19 cellular contexts compared by ENCODE assay signal in the genomic region with DNA sequence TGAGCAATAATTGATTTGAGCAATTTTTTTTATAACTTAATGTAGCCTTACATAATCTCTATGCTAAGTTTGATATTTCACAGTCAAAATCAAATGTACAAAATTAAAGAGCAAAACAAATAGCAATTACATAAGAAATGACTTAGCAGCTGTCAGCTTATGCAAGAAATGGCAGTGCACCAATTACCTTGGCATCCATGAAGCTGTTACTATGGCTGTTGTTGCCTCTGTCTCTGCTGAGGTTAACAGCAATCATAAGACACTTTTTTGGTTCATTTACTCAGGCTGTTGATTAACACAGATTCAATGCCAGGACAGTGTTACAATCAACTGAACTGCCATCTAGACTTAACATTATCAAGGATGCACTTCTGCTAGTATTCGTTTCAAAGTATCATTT.
"Had no signal": no experiment of that assay in that cellular context is flagged by ENCODE, and none has a peak within 500 bp of the region (broad histone marks: within the 10 kb centered on the region; RNA-seq: fewer than 3 reads in every experiment).

No MANE protein-coding gene starts in this region.

- H3K36me3 ChIP-seq: esophagus squamous epithelium, lower lobe of right lung, suprapubic skin, transverse colon, vagina had no signal

- FAIRE-seq: endothelial cell of umbilical vein had no signal

- H3K4me3 Mint-ChIP-seq: activated B cell treated with CpG ODN at 0.5 μM for 24 hours; activated CD4-positive, alpha-beta memory T cell treated with anti-CD3 and anti-CD28 coated beads for 36 hours; activated CD8-positive, alpha-beta memory T cell treated with anti-CD3 and anti-CD28 coated beads, Interleukin-2, amount 10 ng/mL, durations not matched to agents 7 days and 5 days; activated naive CD8-positive, alpha-beta T cell; nephron; stimulated activated naive CD8-positive, alpha-beta T cell treated with anti-CD3 and anti-CD28 coated beads, Interleukin-15, Interleukin-2, amounts not matched to agents 100 ng/mL and 50 ng/mL, for 24 hours had no signal

- H3K9me3 ChIP-seq: esophagus squamous epithelium, lower lobe of right lung, suprapubic skin, transverse colon, vagina had no signal

- H3K27ac Mint-ChIP-seq: activated B cell treated with CpG ODN at 0.5 μM for 24 hours; activated CD4-positive, alpha-beta memory T cell treated with anti-CD3 and anti-CD28 coated beads for 36 hours; activated CD8-positive, alpha-beta memory T cell treated with anti-CD3 and anti-CD28 coated beads, Interleukin-2, amount 10 ng/mL, durations not matched to agents 7 days and 5 days; activated naive CD8-positive, alpha-beta T cell; nephron; stimulated activated naive CD8-positive, alpha-beta T cell treated with anti-CD3 and anti-CD28 coated beads, Interleukin-15, Interleukin-2, amounts not matched to agents 100 ng/mL and 50 ng/mL, for 24 hours had no signal

- ATAC-seq: activated CD8-positive, alpha-beta memory T cell treated with anti-CD3 and anti-CD28 coated beads, Interleukin-2, amount 10 ng/mL, durations not matched to agents 7 days and 5 days; left cardiac atrium had no signal

- H3K4me1 Mint-ChIP-seq: activated B cell treated with CpG ODN at 0.5 μM for 24 hours; activated CD8-positive, alpha-beta memory T cell treated with anti-CD3 and anti-CD28 coated beads, Interleukin-2, amount 10 ng/mL, durations not matched to agents 7 days and 5 days; nephron had no signal

- H3K36me3 Mint-ChIP-seq: activated CD4-positive, alpha-beta memory T cell treated with anti-CD3 and anti-CD28 coated beads for 36 hours; activated CD8-positive, alpha-beta memory T cell treated with anti-CD3 and anti-CD28 coated beads, Interleukin-2, amount 10 ng/mL, durations not matched to agents 7 days and 5 days; activated naive CD8-positive, alpha-beta T cell had no signal

- H3K4me1 ChIP-seq: esophagus squamous epithelium, lower lobe of right lung, suprapubic skin, transverse colon, vagina had no signal

- H3K27me3 ChIP-seq: esophagus squamous epithelium, suprapubic skin, transverse colon, vagina had no signal

- H3K27me3 Mint-ChIP-seq: activated B cell treated with CpG ODN at 0.5 μM for 24 hours; activated CD4-positive, alpha-beta memory T cell treated with anti-CD3 and anti-CD28 coated beads for 36 hours; activated CD8-positive, alpha-beta memory T cell treated with anti-CD3 and anti-CD28 coated beads, Interleukin-2, amount 10 ng/mL, durations not matched to agents 7 days and 5 days; activated naive CD8-positive, alpha-beta T cell; stimulated activated naive CD8-positive, alpha-beta T cell treated with anti-CD3 and anti-CD28 coated beads, Interleukin-15, Interleukin-2, amounts not matched to agents 100 ng/mL and 50 ng/mL, for 24 hours had no signal

- DNase-seq: activated B cell treated with CpG ODN at 0.5 μM for 24 hours; activated CD4-positive, alpha-beta memory T cell treated with anti-CD3 and anti-CD28 coated beads for 36 hours; activated CD4-positive, alpha-beta T cell treated with anti-CD3 and anti-CD28 coated beads for 4 hours; activated CD8-positive, alpha-beta memory T cell treated with anti-CD3 and anti-CD28 coated beads, Interleukin-2, amount 10 ng/mL, durations not matched to agents 7 days and 5 days; effector CD4-positive, alpha-beta T cell; esophagus squamous epithelium; left cardiac atrium; lower lobe of right lung; stimulated activated CD4-positive, alpha-beta T cell treated with anti-CD3 and anti-CD28 coated beads, Interleukin-15, amount 100 ng/mL, for 24 hours; stimulated activated CD4-positive, alpha-beta T cell treated with anti-CD3 and anti-CD28 coated beads, Interleukin-2, amount 100 ng/mL, for 48 hours; T-helper 9 cell; transverse colon had no signal

- H3K4me3 ChIP-seq: esophagus squamous epithelium, lower lobe of right lung, skin epidermis, suprapubic skin, transverse colon, vagina had no signal

- H3K27ac ChIP-seq: esophagus squamous epithelium, lower lobe of right lung, skin epidermis, suprapubic skin, transverse colon, vagina had no signal

- H3K9me3 Mint-ChIP-seq: nephron; stimulated activated naive CD8-positive, alpha-beta T cell treated with anti-CD3 and anti-CD28 coated beads, Interleukin-15, Interleukin-2, amounts not matched to agents 100 ng/mL and 50 ng/mL, for 24 hours had no signal
